ENCODE assay signal across 8 cellular contexts in the genomic region with DNA sequence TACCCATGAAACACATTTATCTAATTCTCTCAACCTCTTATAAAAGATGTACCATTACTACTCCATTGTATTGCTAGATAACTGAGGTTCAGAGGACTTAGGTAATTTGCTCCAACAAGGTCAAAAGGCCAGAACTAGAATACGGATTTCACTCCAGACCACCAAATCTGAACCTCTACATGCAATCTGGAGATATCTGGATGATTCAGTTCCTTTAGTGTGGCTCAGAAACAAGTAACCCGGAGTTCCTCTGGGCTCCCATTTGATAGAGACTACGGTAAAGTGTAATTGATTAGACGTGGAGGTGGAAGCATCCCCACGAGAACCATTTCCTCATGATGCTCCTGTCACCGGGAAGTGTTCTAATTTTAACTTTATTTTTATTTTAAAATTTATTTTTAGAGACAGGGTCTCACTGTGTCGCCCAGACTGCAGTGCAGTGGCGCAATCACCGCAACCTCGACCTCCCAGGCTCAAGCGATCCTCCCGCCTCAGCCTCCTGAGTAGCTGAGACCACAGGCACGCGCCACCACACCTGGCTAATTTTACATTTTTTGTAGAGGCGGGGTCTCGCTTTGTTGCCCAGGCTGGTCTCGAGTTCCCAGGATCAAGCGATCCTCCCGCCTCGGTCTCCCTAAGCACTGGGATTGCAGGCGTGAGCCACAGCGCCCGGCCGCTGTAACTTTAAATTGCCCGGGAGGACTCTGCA. TPM values are rescaled to one million over a fixed set of nuclear protein-coding genes. Genes with fewer than 3 reads are reported as not detected.
DNase-seq lines count a peak whose midpoint lies in the region; ATAC-seq, FAIRE-seq and TF ChIP-seq lines count a peak whose summit lies in the region.

No MANE protein-coding gene starts in this region.

- no peak overlapping the region for H3K56ac ChIP-seq in H1 (replicated peaks; ENCODE audit: insufficient read length, low read depth, low read length)

- peaks cover 11 to 54% of the 10 kb centered on the region in 2 experiments for H3K79me2 ChIP-seq in H1 (ENCODE audit: control insufficient read depth in 1 of 2, insufficient read depth in 2 of 2, low read length in 2 of 2)

- H3K27ac Mint-ChIP-seq in osteocyte (ENCODE audit: unreplicated experiment): peak overlapping the region; percentile 95

- POLR2A ChIA-PET in H1 (lab: Charles Lee; ENCODE audit: partially characterized antibody): interaction anchor here (1.5 to 1.6 kb wide), 2 partner anchors 9 to 43 kb away, joined by 3 to 7 read pairs; no protein-coding TSS in a partner anchor

- H2BK12ac ChIP-seq in H1 (ENCODE audit: low read depth, low read length): no peak overlapping the region

- H4K8ac ChIP-seq in H1 (ENCODE audit: extremely low read depth, insufficient read depth, low read length): peak overlapping the region; percentile 39; the same call in 1 of the 2 replicates

- H3K36me3 Mint-ChIP-seq in osteocyte (ENCODE audit: unreplicated experiment): peaks cover 9% of the 10 kb centered on the region

- H3K4me1 Mint-ChIP-seq in osteocyte (ENCODE audit: unreplicated experiment): peaks cover 30% of the 10 kb centered on the region

- H3K9ac ChIP-seq in H1 (replicated peaks in 1 of 4; ENCODE audit: extremely low read depth in 1 of 4, low read depth in 3 of 4, low read length in 3 of 4): peak overlapping the region in 3 of 4 experiments; percentile 20 to 40 (median 29); a peak in 3 of 7 replicates

- no peak for TF ChIP-seq RAD21 in H1 (IDR thresholded peaks at IDR 0.05 in 1 of 2, conservative IDR thresholded peaks at IDR 0.05 in 1 of 2; ENCODE audit: low read depth in 2 of 2, low read length in 2 of 2)

- no peak for TF ChIP-seq CTCF in BE2C (IDR thresholded peaks at IDR 0.05; ENCODE audit: low read depth, low read length)
- no peak for TF ChIP-seq CTCF in H1 (IDR thresholded peaks at IDR 0.05; ENCODE audit: control extremely low read depth in 1 of 3, insufficient read depth in 1 of 3, low read depth in 1 of 3, low read length in 3 of 3)
- no peak for TF ChIP-seq CTCF in osteocyte (IDR thresholded peaks at IDR 0.05)

- H3K4me3 ChIP-seq in BE2C (ENCODE audit: low read depth, low read length) (peak overlapping the region; percentile 94), H1 (ENCODE audit: extremely low read depth in 1 of 4, insufficient read depth in 2 of 4, low read depth in 3 of 4, low read length in 4 of 4) (peak overlapping the region; percentile 91 to 100 (median 98))

- H2BK120ac ChIP-seq in H1 (replicated peaks; ENCODE audit: low read depth, low read length): no peak overlapping the region

- 45% methylated on average over 25 of the region's 25 CpGs; no CpG with 5 or more reads in 1 of the 2 experiments for WGBS in H1 (ENCODE audit: extremely low coverage in 1 of 2, insufficient coverage in 1 of 2, insufficient read length in 1 of 2, insufficient replicate concordance in 2 of 2, low coverage in 1 of 2, low lambda C conversion rate in 2 of 2, missing lambda C conversion rate in 1 of 2), 2 experiments

- ATAC-seq in GM21381 (IDR thresholded peaks at IDR 0.05; ENCODE audit: unreplicated experiment): peak; percentile 5

- H3K36me3 ChIP-seq in BE2C (no peaks in the 10 kb centered on the region), H1 (ENCODE audit: control insufficient read depth in 2 of 4, insufficient read depth in 4 of 4, low read length in 3 of 4) (peaks cover 0 to 12% (median 1%) of the 10 kb centered on the region in 4 experiments; a peak in 2 of 8 replicates)

- peaks cover 2% of the 10 kb centered on the region in 2 experiments for H4K20me1 ChIP-seq in H1 (replicated peaks in 1 of 2; ENCODE audit: control insufficient read depth in 1 of 2, insufficient read depth in 2 of 2, low read length in 2 of 2)

- no peak overlapping the region for H2BK15ac ChIP-seq in H1 (ENCODE audit: low read length)

- H3K4me2 ChIP-seq in H1 (ENCODE audit: insufficient read depth in 1 of 2, low read depth in 2 of 2, low read length in 2 of 2): peak overlapping the region; percentile 83 to 89

- 0 out of 2 replicates have a peak overlapping the region, but pooled peaks have one; percentile 80 for H2BK5ac ChIP-seq in H1 (ENCODE audit: low read depth, low read length)

- no peak overlapping the region for H2AK5ac ChIP-seq in H1 (ENCODE audit: low read depth, low read length)

- H3K27me3 ChIP-seq in BE2C: no peaks in the 10 kb centered on the region
- no peaks in the 10 kb centered on the region for H3K27me3 ChIP-seq in H1 (replicated peaks in 1 of 4; ENCODE audit: control insufficient read depth in 3 of 4, extremely low read depth in 1 of 4, insufficient read depth in 3 of 4, low read length in 3 of 4)

- no peak for FAIRE-seq in H1 (lab: Jason Lieb, UNC)

- H3K23ac ChIP-seq in H1 (ENCODE audit: insufficient read length): no peak overlapping the region

- no peak for TF ChIP-seq EP300 in H1 (IDR thresholded peaks at IDR 0.05; ENCODE audit: borderline replicate concordance in 1 of 2, low read depth in 2 of 2, low read length in 2 of 2)

- peaks cover 4% of the 10 kb centered on the region for H3K79me1 ChIP-seq in H1 (ENCODE audit: low read depth, low read length)

- H3K4me1 ChIP-seq in BE2C: no peaks in the 10 kb centered on the region
- H3K4me1 ChIP-seq in H1 (replicated peaks in 1 of 4; ENCODE audit: control insufficient read depth in 3 of 4, insufficient read depth in 4 of 4, low read length in 3 of 4): no peaks in the 10 kb centered on the region; a peak in 1 of 7 replicates

- H3K27ac ChIP-seq in H1 (ENCODE audit: low read depth, low read length): no peak overlapping the region

- CTCF ChIA-PET in H1 (lab: Charles Lee; ENCODE audit: partially characterized antibody): interaction anchor here (1.4 kb wide), 1 partner anchor 470 kb away, joined by 3 read pairs; no protein-coding TSS in a partner anchor

- H4K91ac ChIP-seq in H1 (replicated peaks; ENCODE audit: insufficient read length, low read length): no peak overlapping the region

- TF ChIP-seq POLR2A in H1 (IDR thresholded peaks at IDR 0.05; ENCODE audit: control extremely low read depth in 1 of 2, low read depth in 2 of 2, low read length in 2 of 2): no peak

- no peak overlapping the region for H2AFZ ChIP-seq in H1 (ENCODE audit: low read length)

- peaks cover 7% of the 10 kb centered on the region for H3K9me3 Mint-ChIP-seq in osteocyte (ENCODE audit: unreplicated experiment)

- H3K14ac ChIP-seq in H1 (ENCODE audit: insufficient read length): no peak overlapping the region

- H3K27me3 Mint-ChIP-seq in osteocyte (ENCODE audit: unreplicated experiment): no peaks in the 10 kb centered on the region

- H3K23me2 ChIP-seq in H1 (ENCODE audit: low read depth, low read length): no peaks in the 10 kb centered on the region; the same call in 1 of the 2 replicates

- H3K9me3 ChIP-seq in BE2C (no peaks in the 10 kb centered on the region), H1 (ENCODE audit: insufficient read depth in 2 of 2, low read depth in 1 of 2, low read length in 1 of 2) (peaks cover 4 to 7% of the 10 kb centered on the region in 2 experiments; a peak in 2 of 4 replicates)

- H2BK20ac ChIP-seq in H1 (ENCODE audit: low read length): no peak overlapping the region

- no peak overlapping the region for H4K5ac ChIP-seq in H1 (ENCODE audit: insufficient read length, low read depth, low read length)

- DNase-seq in BE2C: no peak
- peak; percentile 5 for DNase-seq in NAMALWA (ENCODE audit: low spot score)
- DNase-seq in H1 (ENCODE audit: low read depth in 1 of 2, low spot score in 2 of 2): no peak
- no peak for DNase-seq in osteocyte (ENCODE audit: extremely low spot score, unreplicated experiment)
- DNase-seq in NCI-H2171 treated with DMSO at 0.1 percent for 48 hours (lab: John Stamatoyannopoulos, UW): no peak
- DNase-seq in NCI-H446 treated with DMSO at 0.1 percent for 48 hours (lab: John Stamatoyannopoulos, UW): no peak
- no peak for DNase-seq in islet precursor cell

- H3K4me3 Mint-ChIP-seq in osteocyte (ENCODE audit: unreplicated experiment): peak overlapping the region; percentile 98

- H3K18ac ChIP-seq in H1 (ENCODE audit: extremely low read depth, low read length): no peak overlapping the region

- H3K4ac ChIP-seq in H1 (replicated peaks; ENCODE audit: insufficient read length, low read depth, low read length): no peak overlapping the region

TF ChIP-seq in H1, 55 proteins besides CTCF, POLR2A, EP300 and RAD21:
- TF ChIP-seq KDM1A (IDR thresholded peaks at IDR 0.05; ENCODE audit: borderline replicate concordance, low read length) (peak; percentile 83), GABPA (IDR thresholded peaks at IDR 0.05; ENCODE audit: borderline replicate concordance, insufficient read depth, low read length) (no peak), EGR1 (IDR thresholded peaks at IDR 0.05; ENCODE audit: borderline replicate concordance, low read depth, low read length) (no peak), CTBP2 (IDR thresholded peaks at IDR 0.05; ENCODE audit: borderline replicate concordance, insufficient read depth, insufficient read length, low read length) (no peak)

RNA-seq across cellular contexts. Expression of a gene that starts 0.6 kb away (rescaled TPM):
- 23.0 TPM for polyA plus RNA-seq in BE2C (2012; ENCODE audit: insufficient read depth, insufficient read length, low read depth)
- 19.6 and 23.0 TPM in 2 replicates for total RNA-seq in H1 (2021; fragmentation: NEBNext Ultra II Directional; extraction: Animal tissue kit (Norgen Biotek cat#: 25700))
- polyA plus RNA-seq in H1 (2011; rRNA removed): 18.0 and 21.8 TPM in 2 replicates
- polyA plus RNA-seq in H1 (2011; cell fraction: cytosol; rRNA removed): 18.9 TPM
- 14.0 TPM for polyA plus RNA-seq in H1 (2011; cell fraction: nucleus; rRNA removed)
- 12.0 to 14.1 TPM (median 13.2 TPM) in 4 replicates for polyA plus RNA-seq in H1 (2012, experiment 1 of 2)
- 10.6 TPM for polyA plus RNA-seq in H1 (2012, experiment 2 of 2)
- 12.1 TPM for polyA plus RNA-seq in H1 (2013, experiment 1 of 2)
- 12.1 TPM for polyA plus RNA-seq in H1 (2013, experiment 2 of 2)
- polyA minus RNA-seq in H1 (2011; rRNA and poly(A)+ RNA removed): 28.5 and 30.0 TPM in 2 replicates
- polyA minus RNA-seq in H1 (2011; cell fraction: cytosol; rRNA and poly(A)+ RNA removed): 21.1 TPM
- polyA minus RNA-seq in H1 (2011; cell fraction: nucleus; rRNA and poly(A)+ RNA removed): 46.7 TPM
- 15.3 and 15.6 TPM in 2 replicates for total RNA-seq in osteocyte
